In genomic region chr10:80681142-80681541, GRCh38 we compare ENCODE assay signal across 34 cellular contexts.
"Had no signal": no experiment of that assay in that cellular context is flagged by ENCODE, and none has a peak within 500 bp of the region (broad histone marks: within the 10 kb centered on the region; RNA-seq: fewer than 3 reads in every experiment).

No MANE protein-coding gene starts in this region.

- H3K27ac Mint-ChIP-seq: activated B cell treated with CpG ODN at 0.5 μM for 24 hours; activated CD4-positive, alpha-beta memory T cell treated with anti-CD3 and anti-CD28 coated beads, Interleukin-2, amount 10 ng/mL, durations not matched to agents 7 days and 5 days; activated CD4-positive, alpha-beta T cell treated with anti-CD3 and anti-CD28 coated beads for 36 hours; activated CD4-positive, alpha-beta T cell treated with anti-CD3 and anti-CD28 coated beads, Interleukin-2, amount 10 ng/mL, durations not matched to agents 7 days and 5 days; activated CD8-positive, alpha-beta memory T cell treated with anti-CD3 and anti-CD28 coated beads, Interleukin-2, amount 10 ng/mL, durations not matched to agents 7 days and 5 days; activated CD8-positive, alpha-beta T cell treated with anti-CD3 and anti-CD28 coated beads, Interleukin-2, amount 10 ng/mL, durations not matched to agents 7 days and 5 days; activated naive CD4-positive, alpha-beta T cell treated with anti-CD3 and anti-CD28 coated beads, Interleukin-2, amount 10 ng/mL, durations not matched to agents 7 days and 5 days; activated naive CD4-positive, alpha-beta T cell treated with anti-CD3 and anti-CD28 coated beads, Interleukin-2, amount 50 U/mL, for 24 hours; activated naive CD8-positive, alpha-beta T cell; activated T-cell treated with anti-CD3 and anti-CD28 coated beads, Interleukin-2, amount 50 U/mL, for 24 hours; activated T-helper 2 cell treated with anti-CD3 and anti-CD28 coated beads, Interferon-gamma antibody, Interleukin-2, Interleukin-4, amounts not matched to agents 10 μg/mL and 5 μg/mL and 100 μg/mL, durations not matched to agents 14 hours and 24 hours and 36 hours; brain; T-helper 1 cell treated with Interleukin-12 subunit alpha and Interleukin-12 subunit beta and Interleukin-4 antibody, amounts not matched to agents 30 μg/mL and 1 μg/mL, for 36 hours; T-helper 2 cell treated with Interferon-gamma antibody and Interleukin-4, amounts not matched to agents 5 μg/mL and 100 μg/mL, for 36 hours had no signal

- H3K4me3 Mint-ChIP-seq: activated B cell treated with CpG ODN at 0.5 μM for 24 hours; activated CD4-positive, alpha-beta memory T cell treated with anti-CD3 and anti-CD28 coated beads, Interleukin-2, amount 10 ng/mL, durations not matched to agents 7 days and 5 days; activated CD4-positive, alpha-beta T cell treated with anti-CD3 and anti-CD28 coated beads for 36 hours; activated CD4-positive, alpha-beta T cell treated with anti-CD3 and anti-CD28 coated beads, Interleukin-2, amount 10 ng/mL, durations not matched to agents 7 days and 5 days; activated CD8-positive, alpha-beta memory T cell treated with anti-CD3 and anti-CD28 coated beads, Interleukin-2, amount 10 ng/mL, durations not matched to agents 7 days and 5 days; activated CD8-positive, alpha-beta T cell treated with anti-CD3 and anti-CD28 coated beads, Interleukin-2, amount 10 ng/mL, durations not matched to agents 7 days and 5 days; activated naive CD4-positive, alpha-beta T cell treated with anti-CD3 and anti-CD28 coated beads, Interleukin-2, amount 10 ng/mL, durations not matched to agents 7 days and 5 days; activated naive CD4-positive, alpha-beta T cell treated with anti-CD3 and anti-CD28 coated beads, Interleukin-2, amount 50 U/mL, for 24 hours; activated naive CD8-positive, alpha-beta T cell; activated T-cell treated with anti-CD3 and anti-CD28 coated beads, Interleukin-2, amount 50 U/mL, for 24 hours; brain; central memory CD8-positive, alpha-beta T cell; T-helper 1 cell treated with Interleukin-12 subunit alpha and Interleukin-12 subunit beta and Interleukin-4 antibody, amounts not matched to agents 30 μg/mL and 1 μg/mL, for 36 hours; T-helper 2 cell treated with Interferon-gamma antibody and Interleukin-4, amounts not matched to agents 5 μg/mL and 100 μg/mL, for 36 hours had no signal

- H3K4me1 Mint-ChIP-seq: activated B cell treated with CpG ODN at 0.5 μM for 24 hours; activated CD4-positive, alpha-beta memory T cell treated with anti-CD3 and anti-CD28 coated beads, Interleukin-2, amount 10 ng/mL, durations not matched to agents 7 days and 5 days; activated CD4-positive, alpha-beta T cell treated with anti-CD3 and anti-CD28 coated beads, Interleukin-2, amount 10 ng/mL, durations not matched to agents 7 days and 5 days; activated CD8-positive, alpha-beta memory T cell treated with anti-CD3 and anti-CD28 coated beads, Interleukin-2, amount 10 ng/mL, durations not matched to agents 7 days and 5 days; activated naive CD4-positive, alpha-beta T cell treated with anti-CD3 and anti-CD28 coated beads, Interleukin-2, amount 10 ng/mL, durations not matched to agents 7 days and 5 days; activated naive CD4-positive, alpha-beta T cell treated with anti-CD3 and anti-CD28 coated beads, Interleukin-2, amount 50 U/mL, for 24 hours; brain; central memory CD8-positive, alpha-beta T cell had no signal

- H3K27ac ChIP-seq: ascending aorta, cardiac muscle cell, colonic mucosa, VCaP had no signal

- H3K9me3 Mint-ChIP-seq: activated B cell treated with CpG ODN at 0.5 μM for 24 hours; activated CD4-positive, alpha-beta memory T cell treated with anti-CD3 and anti-CD28 coated beads, Interleukin-2, amount 10 ng/mL, durations not matched to agents 7 days and 5 days; activated CD4-positive, alpha-beta T cell treated with anti-CD3 and anti-CD28 coated beads, Interleukin-2, amount 10 ng/mL, durations not matched to agents 7 days and 5 days; activated naive CD4-positive, alpha-beta T cell treated with anti-CD3 and anti-CD28 coated beads, Interleukin-2, amount 10 ng/mL, durations not matched to agents 7 days and 5 days; activated naive CD4-positive, alpha-beta T cell treated with anti-CD3 and anti-CD28 coated beads, Interleukin-2, amount 50 U/mL, for 24 hours; activated T-cell treated with anti-CD3 and anti-CD28 coated beads, Interleukin-2, amount 50 U/mL, for 24 hours; activated T-helper 2 cell treated with anti-CD3 and anti-CD28 coated beads, Interferon-gamma antibody, Interleukin-2, Interleukin-4, amounts not matched to agents 10 μg/mL and 5 μg/mL and 100 μg/mL, durations not matched to agents 14 hours and 24 hours and 36 hours; central memory CD8-positive, alpha-beta T cell; T-helper 1 cell treated with Interleukin-12 subunit alpha and Interleukin-12 subunit beta and Interleukin-4 antibody, amounts not matched to agents 30 μg/mL and 1 μg/mL, for 36 hours; T-helper 2 cell treated with Interferon-gamma antibody and Interleukin-4, amounts not matched to agents 5 μg/mL and 100 μg/mL, for 36 hours had no signal

- H3K27me3 Mint-ChIP-seq: activated CD8-positive, alpha-beta memory T cell treated with anti-CD3 and anti-CD28 coated beads, Interleukin-2, amount 10 ng/mL, durations not matched to agents 7 days and 5 days; activated naive CD4-positive, alpha-beta T cell treated with anti-CD3 and anti-CD28 coated beads, Interleukin-2, amount 10 ng/mL, durations not matched to agents 7 days and 5 days; activated T-cell treated with anti-CD3 and anti-CD28 coated beads, Interleukin-2, amount 50 U/mL, for 24 hours had no signal

- H3K36me3 ChIP-seq: ascending aorta, cardiac muscle cell, colonic mucosa had no signal

- H3K4me1 ChIP-seq: ascending aorta, colonic mucosa had no signal

- H3K9me3 ChIP-seq: ascending aorta, colonic mucosa had no signal

- H3K36me3 Mint-ChIP-seq: activated CD8-positive, alpha-beta memory T cell treated with anti-CD3 and anti-CD28 coated beads, Interleukin-2, amount 10 ng/mL, durations not matched to agents 7 days and 5 days; activated naive CD4-positive, alpha-beta T cell treated with anti-CD3 and anti-CD28 coated beads, Interleukin-2, amount 10 ng/mL, durations not matched to agents 7 days and 5 days; activated naive CD4-positive, alpha-beta T cell treated with anti-CD3 and anti-CD28 coated beads, Interleukin-2, amount 50 U/mL, for 24 hours; activated naive CD8-positive, alpha-beta T cell; brain had no signal

- H3K4me3 ChIP-seq: ascending aorta, cardiac muscle cell, colonic mucosa had no signal

- DNase-seq: activated B cell treated with CpG ODN at 0.5 μM for 24 hours; activated CD4-positive, alpha-beta memory T cell treated with anti-CD3 and anti-CD28 coated beads, Interleukin-2, amount 10 ng/mL, durations not matched to agents 7 days and 5 days; activated CD4-positive, alpha-beta T cell treated with anti-CD3 and anti-CD28 coated beads for 36 hours; activated CD4-positive, alpha-beta T cell treated with anti-CD3 and anti-CD28 coated beads for 48 hours; activated CD4-positive, alpha-beta T cell treated with anti-CD3 and anti-CD28 coated beads, Interleukin-2, amount 10 ng/mL, durations not matched to agents 7 days and 5 days; activated CD4-positive, alpha-beta T cell treated with anti-CD3 and anti-CD28 coated beads, Interleukin-2, amount 50 U/mL, for 48 hours; activated CD4-positive, CD25-positive, alpha-beta regulatory T cell treated with anti-CD3 and anti-CD28 coated beads, Interleukin-2, amount 50 U/mL, for 72 hours; activated CD8-positive, alpha-beta memory T cell treated with anti-CD3 and anti-CD28 coated beads for 24 hours; activated CD8-positive, alpha-beta memory T cell treated with anti-CD3 and anti-CD28 coated beads, Interleukin-2, amount 10 ng/mL, durations not matched to agents 7 days and 5 days; activated CD8-positive, alpha-beta memory T cell treated with anti-CD3 and anti-CD28 coated beads, Interleukin-2, amount 50 U/mL, for 48 hours; activated CD8-positive, alpha-beta T cell treated with anti-CD3 and anti-CD28 coated beads, Interleukin-2, amount 10 ng/mL, durations not matched to agents 7 days and 5 days; activated effector memory CD4-positive, alpha-beta T cell treated with Interleukin-2 at 50 U/mL for 16 hours; activated gamma-delta T cell; activated naive CD4-positive, alpha-beta T cell treated with anti-CD3 and anti-CD28 coated beads, Interleukin-2, amount 10 ng/mL, durations not matched to agents 7 days and 5 days; activated naive CD4-positive, alpha-beta T cell treated with Interleukin-2 at 50 U/mL for 16 hours; activated T-cell treated with anti-CD3 and anti-CD28 coated beads, Interleukin-2, amount 50 U/mL, for 24 hours; activated T-cell treated with anti-CD3 and anti-CD28 coated beads, Interleukin-2, amount 50 U/mL, for 48 hours; amygdala; anterior cingulate cortex; caudate nucleus; cerebellar nuclear complex; colonic mucosa; T-helper 2 cell; T-helper 9 cell had no signal

- H3K27me3 ChIP-seq: ascending aorta, cardiac muscle cell, colonic mucosa had no signal

- ATAC-seq: activated CD4-positive, alpha-beta T cell treated with anti-CD3 and anti-CD28 coated beads for 36 hours; activated CD8-positive, alpha-beta memory T cell treated with anti-CD3 and anti-CD28 coated beads, Interleukin-2, amount 10 ng/mL, durations not matched to agents 7 days and 5 days; activated CD8-positive, alpha-beta T cell treated with anti-CD3 and anti-CD28 coated beads, Interleukin-2, amount 10 ng/mL, durations not matched to agents 7 days and 5 days had no signal
